1 cellular context compared by ENCODE assay signal in the genomic region with DNA sequence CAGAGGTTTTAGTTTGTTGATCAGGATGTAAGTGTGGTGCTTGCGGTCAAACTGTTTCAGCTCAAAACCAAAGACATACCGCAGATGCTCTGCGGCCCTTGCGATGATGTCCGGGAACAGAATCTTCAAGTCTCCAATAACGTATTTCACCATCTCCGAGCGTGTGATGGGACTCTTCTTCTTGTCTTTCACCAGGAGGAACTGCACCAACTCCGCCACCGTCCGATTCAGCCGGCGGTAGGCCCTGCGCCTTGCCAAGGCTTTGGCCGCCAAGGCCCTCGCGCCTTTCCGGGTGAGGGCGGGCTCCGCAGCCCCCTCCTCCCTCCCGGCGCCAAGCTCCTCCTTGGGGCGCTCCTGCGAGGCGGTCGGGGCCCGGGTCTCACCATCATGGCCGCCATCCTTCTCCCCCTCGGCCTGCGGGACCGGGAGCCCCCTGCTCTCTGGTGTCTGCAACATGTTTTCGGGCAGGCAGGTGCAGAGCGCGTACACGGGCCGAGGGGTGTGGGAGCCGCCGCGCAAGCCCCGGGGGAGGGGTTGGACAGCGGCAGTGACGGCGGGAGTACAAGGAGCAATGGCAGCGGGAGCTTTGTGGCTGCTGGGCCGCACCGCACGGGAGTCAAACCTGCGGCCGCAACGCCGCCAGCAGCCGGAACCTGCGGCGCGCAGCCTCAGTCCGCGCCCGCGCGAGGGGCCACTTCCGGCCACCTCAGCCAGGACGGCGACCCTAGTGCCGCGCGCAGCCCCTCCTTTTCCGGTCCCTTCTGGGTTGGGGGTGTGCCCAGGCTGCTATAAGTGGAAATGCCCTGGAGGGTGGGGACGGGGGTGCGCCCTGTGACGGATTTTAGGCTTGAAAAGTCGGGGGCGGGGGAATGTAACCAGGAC.
TF ChIP-seq lines count a peak whose summit lies in the region.

MAGEF1 (minus strand) TSS at position 699 of the 882 bp plus-strand sequence; CDS start at position 456, 243 bp downstream.

TF ChIP-seq in K562, 482 proteins besides CTCF, POLR2A, EP300 and RAD21 (continued from another document and continues in another):
- TF ChIP-seq, protein P1, sequence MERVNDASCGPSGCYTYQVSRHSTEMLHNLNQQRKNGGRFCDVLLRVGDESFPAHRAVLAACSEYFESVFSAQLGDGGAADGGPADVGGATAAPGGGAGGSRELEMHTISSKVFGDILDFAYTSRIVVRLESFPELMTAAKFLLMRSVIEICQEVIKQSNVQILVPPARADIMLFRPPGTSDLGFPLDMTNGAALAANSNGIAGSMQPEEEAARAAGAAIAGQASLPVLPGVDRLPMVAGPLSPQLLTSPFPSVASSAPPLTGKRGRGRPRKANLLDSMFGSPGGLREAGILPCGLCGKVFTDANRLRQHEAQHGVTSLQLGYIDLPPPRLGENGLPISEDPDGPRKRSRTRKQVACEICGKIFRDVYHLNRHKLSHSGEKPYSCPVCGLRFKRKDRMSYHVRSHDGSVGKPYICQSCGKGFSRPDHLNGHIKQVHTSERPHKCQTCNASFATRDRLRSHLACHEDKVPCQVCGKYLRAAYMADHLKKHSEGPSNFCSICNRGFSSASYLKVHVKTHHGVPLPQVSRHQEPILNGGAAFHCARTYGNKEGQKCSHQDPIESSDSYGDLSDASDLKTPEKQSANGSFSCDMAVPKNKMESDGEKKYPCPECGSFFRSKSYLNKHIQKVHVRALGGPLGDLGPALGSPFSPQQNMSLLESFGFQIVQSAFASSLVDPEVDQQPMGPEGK (CRISPR knock-in tag; IDR thresholded peaks at IDR 0.05; ENCODE audit: borderline replicate concordance): no peak
- TF ChIP-seq ZNF449 (CRISPR knock-in tag; IDR thresholded peaks at IDR 0.05) (no peak), SLC30A9 (CRISPR knock-in tag; IDR thresholded peaks at IDR 0.05) (no peak), NFRKB (IDR thresholded peaks at IDR 0.05; ENCODE audit: low read depth) (peak; percentile 82; the same call in 1 of the 2 replicates), NFIC (IDR thresholded peaks at IDR 0.05) (0 out of 2 replicates have a peak, but pooled peaks have one; percentile 35), PYGO2 (tag; IDR thresholded peaks at IDR 0.05) (no peak), RBM34 (IDR thresholded peaks at IDR 0.05; ENCODE audit: borderline replicate concordance, insufficient read depth, low read length) (no peak), CBX2 (IDR thresholded peaks at IDR 0.05; ENCODE audit: insufficient read depth, low read length, poor library complexity, severe bottlenecking) (no peak), HSF4 (CRISPR knock-in tag; IDR thresholded peaks at IDR 0.05; ENCODE audit: borderline replicate concordance) (no peak), PML (IDR thresholded peaks at IDR 0.05; ENCODE audit: low read length) (peak; percentile 67; the same call in 1 of the 2 replicates), THRB (CRISPR knock-in tag; conservative IDR thresholded peaks at IDR 0.05) (no peak), MCM5 (IDR thresholded peaks at IDR 0.05; ENCODE audit: low read depth) (no peak), ZNF77 (CRISPR knock-in tag; IDR thresholded peaks at IDR 0.05) (no peak), ARNT (IDR thresholded peaks at IDR 0.05) (0 out of 4 replicates have a peak, but pooled peaks of 1 of the 2 experiments have one; percentile 13), NCOA4 (IDR thresholded peaks at IDR 0.05; ENCODE audit: partially characterized antibody) (no peak), ZBTB17 (CRISPR knock-in tag; IDR thresholded peaks at IDR 0.05) (no peak), PRPF4 (IDR thresholded peaks at IDR 0.05; ENCODE audit: insufficient read depth, low read depth, low read length, poor library complexity, severe bottlenecking) (no peak), TOE1 (IDR thresholded peaks at IDR 0.05; ENCODE audit: borderline replicate concordance) (no peak; the same call in 1 of the 2 replicates), TOE1 (CRISPR knock-in tag; IDR thresholded peaks at IDR 0.05; ENCODE audit: borderline replicate concordance, low read depth) (no peak), CREM (IDR thresholded peaks at IDR 0.05; ENCODE audit: low read depth) (peak; percentile 16; the same call in 1 of the 2 replicates), LEF1 (IDR thresholded peaks at IDR 0.05) (0 out of 2 replicates have a peak, but pooled peaks have one; percentile 31), SUPT5H (IDR thresholded peaks at IDR 0.05) (peak; percentile 90), GABPA (tag; conservative IDR thresholded peaks at IDR 0.05; ENCODE audit: low read depth) (peak; percentile 95), STAT5A (IDR thresholded peaks at IDR 0.05; ENCODE audit: borderline replicate concordance, low read length) (no peak), ZNF589 (CRISPR knock-in tag; IDR thresholded peaks at IDR 0.05; ENCODE audit: low read depth) (no peak), CBFB (CRISPR knock-in tag; IDR thresholded peaks at IDR 0.05) (peak; percentile 75; the same call in 1 of the 2 replicates), FOXK1 (CRISPR knock-in tag; IDR thresholded peaks at IDR 0.05; ENCODE audit: borderline replicate concordance) (0 out of 2 replicates have a peak, but pooled peaks have one; percentile 17), TCFL5 (CRISPR knock-in tag; conservative IDR thresholded peaks at IDR 0.05) (no peak), ADNP (tag; IDR thresholded peaks at IDR 0.05) (no peak), BRF1 (IDR thresholded peaks at IDR 0.05; ENCODE audit: borderline replicate concordance, extremely low read depth, insufficient read length) (no peak), HCFC1 (IDR thresholded peaks at IDR 0.05; ENCODE audit: low read depth, low read length) (peak; percentile 64), ETS2 (tag; IDR thresholded peaks at IDR 0.05; ENCODE audit: borderline replicate concordance, poor library complexity, severe bottlenecking) (no peak), MECOM (CRISPR knock-in tag; IDR thresholded peaks at IDR 0.05) (0 out of 2 replicates have a peak, but pooled peaks have one; percentile 5), SIN3A (IDR thresholded peaks at IDR 0.05; ENCODE audit: borderline replicate concordance in 2 of 2, control insufficient read depth in 1 of 2, low read depth in 2 of 2, low read length in 2 of 2) (0 out of 4 replicates have a peak, but pooled peaks have one; percentile 15 to 42)
- TF ChIP-seq, protein P2, sequence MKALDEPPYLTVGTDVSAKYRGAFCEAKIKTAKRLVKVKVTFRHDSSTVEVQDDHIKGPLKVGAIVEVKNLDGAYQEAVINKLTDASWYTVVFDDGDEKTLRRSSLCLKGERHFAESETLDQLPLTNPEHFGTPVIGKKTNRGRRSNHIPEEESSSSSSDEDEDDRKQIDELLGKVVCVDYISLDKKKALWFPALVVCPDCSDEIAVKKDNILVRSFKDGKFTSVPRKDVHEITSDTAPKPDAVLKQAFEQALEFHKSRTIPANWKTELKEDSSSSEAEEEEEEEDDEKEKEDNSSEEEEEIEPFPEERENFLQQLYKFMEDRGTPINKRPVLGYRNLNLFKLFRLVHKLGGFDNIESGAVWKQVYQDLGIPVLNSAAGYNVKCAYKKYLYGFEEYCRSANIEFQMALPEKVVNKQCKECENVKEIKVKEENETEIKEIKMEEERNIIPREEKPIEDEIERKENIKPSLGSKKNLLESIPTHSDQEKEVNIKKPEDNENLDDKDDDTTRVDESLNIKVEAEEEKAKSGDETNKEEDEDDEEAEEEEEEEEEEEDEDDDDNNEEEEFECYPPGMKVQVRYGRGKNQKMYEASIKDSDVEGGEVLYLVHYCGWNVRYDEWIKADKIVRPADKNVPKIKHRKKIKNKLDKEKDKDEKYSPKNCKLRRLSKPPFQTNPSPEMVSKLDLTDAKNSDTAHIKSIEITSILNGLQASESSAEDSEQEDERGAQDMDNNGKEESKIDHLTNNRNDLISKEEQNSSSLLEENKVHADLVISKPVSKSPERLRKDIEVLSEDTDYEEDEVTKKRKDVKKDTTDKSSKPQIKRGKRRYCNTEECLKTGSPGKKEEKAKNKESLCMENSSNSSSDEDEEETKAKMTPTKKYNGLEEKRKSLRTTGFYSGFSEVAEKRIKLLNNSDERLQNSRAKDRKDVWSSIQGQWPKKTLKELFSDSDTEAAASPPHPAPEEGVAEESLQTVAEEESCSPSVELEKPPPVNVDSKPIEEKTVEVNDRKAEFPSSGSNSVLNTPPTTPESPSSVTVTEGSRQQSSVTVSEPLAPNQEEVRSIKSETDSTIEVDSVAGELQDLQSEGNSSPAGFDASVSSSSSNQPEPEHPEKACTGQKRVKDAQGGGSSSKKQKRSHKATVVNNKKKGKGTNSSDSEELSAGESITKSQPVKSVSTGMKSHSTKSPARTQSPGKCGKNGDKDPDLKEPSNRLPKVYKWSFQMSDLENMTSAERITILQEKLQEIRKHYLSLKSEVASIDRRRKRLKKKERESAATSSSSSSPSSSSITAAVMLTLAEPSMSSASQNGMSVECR (CRISPR knock-in tag; IDR thresholded peaks at IDR 0.05): peak; percentile 57
- TF ChIP-seq, protein P3, sequence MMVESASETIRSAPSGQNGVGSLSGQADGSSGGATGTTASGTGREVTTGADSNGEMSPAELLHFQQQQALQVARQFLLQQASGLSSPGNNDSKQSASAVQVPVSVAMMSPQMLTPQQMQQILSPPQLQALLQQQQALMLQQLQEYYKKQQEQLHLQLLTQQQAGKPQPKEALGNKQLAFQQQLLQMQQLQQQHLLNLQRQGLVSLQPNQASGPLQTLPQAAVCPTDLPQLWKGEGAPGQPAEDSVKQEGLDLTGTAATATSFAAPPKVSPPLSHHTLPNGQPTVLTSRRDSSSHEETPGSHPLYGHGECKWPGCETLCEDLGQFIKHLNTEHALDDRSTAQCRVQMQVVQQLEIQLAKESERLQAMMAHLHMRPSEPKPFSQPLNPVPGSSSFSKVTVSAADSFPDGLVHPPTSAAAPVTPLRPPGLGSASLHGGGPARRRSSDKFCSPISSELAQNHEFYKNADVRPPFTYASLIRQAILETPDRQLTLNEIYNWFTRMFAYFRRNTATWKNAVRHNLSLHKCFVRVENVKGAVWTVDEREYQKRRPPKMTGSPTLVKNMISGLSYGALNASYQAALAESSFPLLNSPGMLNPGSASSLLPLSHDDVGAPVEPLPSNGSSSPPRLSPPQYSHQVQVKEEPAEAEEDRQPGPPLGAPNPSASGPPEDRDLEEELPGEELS (CRISPR knock-in tag; IDR thresholded peaks at IDR 0.05; ENCODE audit: borderline replicate concordance): 0 out of 2 replicates have a peak, but pooled peaks have one; percentile 11
- TF ChIP-seq, protein P4, sequence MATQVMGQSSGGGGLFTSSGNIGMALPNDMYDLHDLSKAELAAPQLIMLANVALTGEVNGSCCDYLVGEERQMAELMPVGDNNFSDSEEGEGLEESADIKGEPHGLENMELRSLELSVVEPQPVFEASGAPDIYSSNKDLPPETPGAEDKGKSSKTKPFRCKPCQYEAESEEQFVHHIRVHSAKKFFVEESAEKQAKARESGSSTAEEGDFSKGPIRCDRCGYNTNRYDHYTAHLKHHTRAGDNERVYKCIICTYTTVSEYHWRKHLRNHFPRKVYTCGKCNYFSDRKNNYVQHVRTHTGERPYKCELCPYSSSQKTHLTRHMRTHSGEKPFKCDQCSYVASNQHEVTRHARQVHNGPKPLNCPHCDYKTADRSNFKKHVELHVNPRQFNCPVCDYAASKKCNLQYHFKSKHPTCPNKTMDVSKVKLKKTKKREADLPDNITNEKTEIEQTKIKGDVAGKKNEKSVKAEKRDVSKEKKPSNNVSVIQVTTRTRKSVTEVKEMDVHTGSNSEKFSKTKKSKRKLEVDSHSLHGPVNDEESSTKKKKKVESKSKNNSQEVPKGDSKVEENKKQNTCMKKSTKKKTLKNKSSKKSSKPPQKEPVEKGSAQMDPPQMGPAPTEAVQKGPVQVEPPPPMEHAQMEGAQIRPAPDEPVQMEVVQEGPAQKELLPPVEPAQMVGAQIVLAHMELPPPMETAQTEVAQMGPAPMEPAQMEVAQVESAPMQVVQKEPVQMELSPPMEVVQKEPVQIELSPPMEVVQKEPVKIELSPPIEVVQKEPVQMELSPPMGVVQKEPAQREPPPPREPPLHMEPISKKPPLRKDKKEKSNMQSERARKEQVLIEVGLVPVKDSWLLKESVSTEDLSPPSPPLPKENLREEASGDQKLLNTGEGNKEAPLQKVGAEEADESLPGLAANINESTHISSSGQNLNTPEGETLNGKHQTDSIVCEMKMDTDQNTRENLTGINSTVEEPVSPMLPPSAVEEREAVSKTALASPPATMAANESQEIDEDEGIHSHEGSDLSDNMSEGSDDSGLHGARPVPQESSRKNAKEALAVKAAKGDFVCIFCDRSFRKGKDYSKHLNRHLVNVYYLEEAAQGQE (CRISPR knock-in tag; IDR thresholded peaks at IDR 0.05; ENCODE audit: low read depth): no peak
- TF ChIP-seq, protein P5, sequence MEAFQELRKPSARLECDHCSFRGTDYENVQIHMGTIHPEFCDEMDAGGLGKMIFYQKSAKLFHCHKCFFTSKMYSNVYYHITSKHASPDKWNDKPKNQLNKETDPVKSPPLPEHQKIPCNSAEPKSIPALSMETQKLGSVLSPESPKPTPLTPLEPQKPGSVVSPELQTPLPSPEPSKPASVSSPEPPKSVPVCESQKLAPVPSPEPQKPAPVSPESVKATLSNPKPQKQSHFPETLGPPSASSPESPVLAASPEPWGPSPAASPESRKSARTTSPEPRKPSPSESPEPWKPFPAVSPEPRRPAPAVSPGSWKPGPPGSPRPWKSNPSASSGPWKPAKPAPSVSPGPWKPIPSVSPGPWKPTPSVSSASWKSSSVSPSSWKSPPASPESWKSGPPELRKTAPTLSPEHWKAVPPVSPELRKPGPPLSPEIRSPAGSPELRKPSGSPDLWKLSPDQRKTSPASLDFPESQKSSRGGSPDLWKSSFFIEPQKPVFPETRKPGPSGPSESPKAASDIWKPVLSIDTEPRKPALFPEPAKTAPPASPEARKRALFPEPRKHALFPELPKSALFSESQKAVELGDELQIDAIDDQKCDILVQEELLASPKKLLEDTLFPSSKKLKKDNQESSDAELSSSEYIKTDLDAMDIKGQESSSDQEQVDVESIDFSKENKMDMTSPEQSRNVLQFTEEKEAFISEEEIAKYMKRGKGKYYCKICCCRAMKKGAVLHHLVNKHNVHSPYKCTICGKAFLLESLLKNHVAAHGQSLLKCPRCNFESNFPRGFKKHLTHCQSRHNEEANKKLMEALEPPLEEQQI (IDR thresholded peaks at IDR 0.05): no peak
